In genomic region chr5:177432905-177433657, GRCh38 we compare ENCODE assay signal across 1 cellular context.
TF ChIP-seq lines count a peak whose summit lies in the region.

No MANE protein-coding gene starts in this region.

TF ChIP-seq in K562, 482 proteins besides CTCF, POLR2A, EP300 and RAD21:
- TF ChIP-seq NR2C1 (IDR thresholded peaks at IDR 0.05) (no peak), NR2C1 (tag; IDR thresholded peaks at IDR 0.05) (no peak), SUPT5H (IDR thresholded peaks at IDR 0.05) (peak; percentile 26; the same call in 1 of the 2 replicates), POLR2G (IDR thresholded peaks at IDR 0.05; ENCODE audit: low read depth, low read length) (peak; percentile 70), RBFOX2 (IDR thresholded peaks at IDR 0.05; ENCODE audit: low read depth, low read length) (peak; percentile 19)
TF ChIP-seq in K562: peak in this region for 3.
